ENCODE assay signal across 8 cellular contexts in the genomic region with DNA sequence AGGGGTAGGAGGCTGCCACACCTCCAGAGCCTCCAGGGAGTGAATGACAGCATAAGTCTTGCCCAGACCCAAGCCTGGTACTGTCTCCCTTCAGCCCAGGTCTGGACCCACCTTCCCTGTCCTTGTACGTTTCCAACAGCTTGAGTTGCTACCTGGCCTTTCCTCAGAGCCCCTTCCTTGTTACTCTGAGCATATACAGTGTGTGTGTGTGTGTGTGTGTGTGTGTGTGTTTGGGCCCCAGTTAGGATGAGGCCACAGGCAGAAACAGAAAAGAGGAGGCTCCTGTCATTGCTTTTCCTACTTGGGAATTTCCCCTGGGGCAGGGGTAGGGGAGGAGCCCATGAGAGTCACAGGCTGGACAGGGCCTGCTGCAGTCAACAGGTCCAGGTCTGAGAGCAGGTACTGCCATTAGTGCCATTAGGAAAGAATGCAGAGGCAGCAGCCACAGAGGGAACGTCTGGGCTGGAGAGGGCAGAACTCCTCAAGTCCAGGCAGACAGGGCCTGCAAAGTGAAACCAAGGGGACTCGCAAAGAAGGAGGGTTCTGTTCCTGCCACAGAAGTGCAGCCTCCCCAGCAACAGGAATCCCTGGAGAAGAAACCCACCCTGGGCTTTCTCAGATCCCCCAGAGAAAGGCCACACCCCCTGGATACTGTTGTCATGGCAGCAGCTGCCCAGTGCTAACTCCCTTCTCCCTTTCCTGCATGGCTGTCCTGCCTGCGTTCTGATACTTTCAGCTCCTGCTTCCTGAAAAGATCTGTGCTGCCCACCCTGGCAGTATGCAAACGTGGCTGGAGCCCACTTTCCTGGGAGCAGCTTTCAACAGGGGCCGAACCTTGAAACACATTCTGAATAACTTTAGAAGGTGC. TPM values are rescaled to one million over a fixed set of nuclear protein-coding genes. Genes with fewer than 3 reads are reported as not detected.
DNase-seq lines count a peak whose midpoint lies in the region; FAIRE-seq and TF ChIP-seq lines count a peak whose summit lies in the region.
"Not testable (repeated sequence)": the region's sequence is repeated elsewhere in the genome, so short reads cannot be mapped to it uniquely, and the experiment has no call there.

No MANE protein-coding gene starts in this region.

- POLR2A ChIA-PET in SK-N-SH (lab: Yijun Ruan, JAX) (interaction anchor here (1.4 kb wide), 1 partner anchor 8 kb away, joined by 7 read pairs; no protein-coding TSS in a partner anchor), H1 (lab: Charles Lee; ENCODE audit: partially characterized antibody) (interaction anchor here (2.3 kb wide), 1 partner anchor 9 kb away, joined by 7 read pairs; a partner anchor contains a TSS)

- not testable (repeated sequence) for H3K9me3 Mint-ChIP-seq in Calu3 (ENCODE audit: low read depth, unreplicated experiment)

- H3K27ac Mint-ChIP-seq in Calu3 (ENCODE audit: unreplicated experiment) = peak overlapping the region; percentile 39

- H2BK120ac ChIP-seq in H1 (replicated peaks; ENCODE audit: low read depth, low read length); neuronal stem cell (ENCODE audit: low read depth, low read length): not testable (repeated sequence)

- TF ChIP-seq CTCF in Calu3 (IDR thresholded peaks at IDR 0.05; ENCODE audit: unreplicated experiment); SK-N-SH (IDR thresholded peaks at IDR 0.05); H1 (IDR thresholded peaks at IDR 0.05; ENCODE audit: control extremely low read depth in 1 of 3, insufficient read depth in 1 of 3, low read depth in 1 of 3, low read length in 3 of 3); thyroid gland (IDR thresholded peaks at IDR 0.05): not testable (repeated sequence)

- H3K27ac ChIP-seq in SK-N-SH (ENCODE audit: low read depth in 2 of 2, low read length in 1 of 2) = peak overlapping the region in 1 of 2 experiments; percentile 67; a peak in 3 of 4 replicates
- H3K27ac ChIP-seq in H1 (ENCODE audit: low read depth, low read length); thyroid gland: not testable (repeated sequence)
- peak overlapping the region; percentile 56 for H3K27ac ChIP-seq in neuronal stem cell (replicated peaks; ENCODE audit: low read length)

- not testable (repeated sequence) for H3K79me2 ChIP-seq in SK-N-SH (ENCODE audit: insufficient read depth); H1 (ENCODE audit: control insufficient read depth in 1 of 2, insufficient read depth in 2 of 2, low read length in 2 of 2)

- peaks cover 27% of the 10 kb centered on the region for H3K4me1 Mint-ChIP-seq in Calu3 (ENCODE audit: low read depth, unreplicated experiment)

- not testable (repeated sequence) for DNase-seq in Calu3
- DNase-seq in HT1080 (ENCODE audit: low read depth) (peak; percentile 7), NCI-H2196 treated with DMSO at 0.1 percent for 48 hours (lab: John Stamatoyannopoulos, UW; ENCODE audit: unreplicated experiment) (peak; percentile 4), SK-N-SH (peak; percentile 39), H1 (ENCODE audit: low read depth in 1 of 2, low spot score in 2 of 2) (peak in 1 of 2 experiments; percentile 67), islet precursor cell (peak; percentile 97), neuronal stem cell (ENCODE audit: low spot score) (peak; percentile 45), thyroid gland (peak; percentile 11 to 20)

- not testable (repeated sequence) for H2AK5ac ChIP-seq in H1 (ENCODE audit: low read depth, low read length); neuronal stem cell (ENCODE audit: low read depth, low read length)

- WGBS in SK-N-SH (ENCODE audit: low lambda C conversion rate) = 21% methylated on average over 5 of the region's 6 CpGs
- WGBS in H1 (ENCODE audit: extremely low coverage in 1 of 2, insufficient coverage in 1 of 2, insufficient read length in 1 of 2, insufficient replicate concordance in 2 of 2, low coverage in 1 of 2, low lambda C conversion rate in 2 of 2, missing lambda C conversion rate in 1 of 2), 2 experiments = 46% methylated on average over 4 of the region's 6 CpGs; no CpG with 5 or more reads in 1 of the 2 experiments
- WGBS in neuronal stem cell (ENCODE audit: extremely low coverage in 2 of 2, insufficient read length in 2 of 2, insufficient replicate concordance in 1 of 2), 2 donors = no CpG with 5 or more reads among the region's 6 CpGs
- WGBS in thyroid gland, 2 donors = 60 to 64% methylated on average over 3 to 4 of the region's 6 CpGs

- peak; percentile 78 for FAIRE-seq in H1 (lab: Jason Lieb, UNC)

- H2BK12ac ChIP-seq in H1 (ENCODE audit: low read depth, low read length); neuronal stem cell (ENCODE audit: low read length): not testable (repeated sequence)

- not testable (repeated sequence) for H3F3A ChIP-seq in SK-N-SH (replicated peaks; ENCODE audit: insufficient read depth)

- not testable (repeated sequence) for BruUV-seq in Calu3 (replicated peaks; lab: Mats Ljungman, UMichigan)

- TF ChIP-seq POLR2A in H1 (IDR thresholded peaks at IDR 0.05; ENCODE audit: control extremely low read depth in 1 of 2, low read depth in 2 of 2, low read length in 2 of 2); thyroid gland (IDR thresholded peaks at IDR 0.05): not testable (repeated sequence)

- H4K91ac ChIP-seq in H1 (replicated peaks; ENCODE audit: insufficient read length, low read length); neuronal stem cell (ENCODE audit: low read depth, low read length, poor library complexity): not testable (repeated sequence)

- not testable (repeated sequence) for H4K20me1 ChIP-seq in SK-N-SH (ENCODE audit: insufficient read depth); H1 (replicated peaks in 1 of 2; ENCODE audit: control insufficient read depth in 1 of 2, insufficient read depth in 2 of 2, low read length in 2 of 2)

- not testable (repeated sequence) for TF ChIP-seq RAD21 in SK-N-SH (IDR thresholded peaks at IDR 0.05; ENCODE audit: low read length); H1 (IDR thresholded peaks at IDR 0.05 in 1 of 2, conservative IDR thresholded peaks at IDR 0.05 in 1 of 2; ENCODE audit: low read depth in 2 of 2, low read length in 2 of 2)

- H3K9me3 ChIP-seq in SK-N-SH; H1 (ENCODE audit: insufficient read depth in 2 of 2, low read depth in 1 of 2, low read length in 1 of 2); neuronal stem cell (replicated peaks in 1 of 2; ENCODE audit: control insufficient read depth in 2 of 2, insufficient read depth in 1 of 2, low read depth in 1 of 2, low read length in 2 of 2); thyroid gland: not testable (repeated sequence)

- not testable (repeated sequence) for H3K9ac ChIP-seq in SK-N-SH; H1 (replicated peaks in 1 of 4; ENCODE audit: extremely low read depth in 1 of 4, low read depth in 3 of 4, low read length in 3 of 4); neuronal stem cell (ENCODE audit: low read depth, low read length, poor library complexity)

- not testable (repeated sequence) for H3K79me1 ChIP-seq in H1 (ENCODE audit: low read depth, low read length); neuronal stem cell (ENCODE audit: low read depth, low read length)

- H3K36me3 Mint-ChIP-seq in Calu3 (ENCODE audit: insufficient read depth, unreplicated experiment) = not testable (repeated sequence)

- CTCF ChIA-PET in Calu3 (lab: Charles Lee); H1 (lab: Charles Lee; ENCODE audit: partially characterized antibody): not testable (repeated sequence)
- CTCF ChIA-PET in SK-N-SH (lab: Yijun Ruan, JAX) = interaction anchor here (1.3 to 1.7 kb wide), 2 partner anchors 9 kb away, joined by 6 read pairs; no protein-coding TSS in a partner anchor

- H3K56ac ChIP-seq in H1 (replicated peaks; ENCODE audit: insufficient read length, low read depth, low read length) = not testable (repeated sequence)

- TF ChIP-seq EP300 in SK-N-SH (IDR thresholded peaks at IDR 0.05; ENCODE audit: borderline replicate concordance in 1 of 2, low read depth in 1 of 2, low read length in 1 of 2); H1 (IDR thresholded peaks at IDR 0.05; ENCODE audit: borderline replicate concordance in 1 of 2, low read depth in 2 of 2, low read length in 2 of 2): not testable (repeated sequence)

- H3K4ac ChIP-seq in H1 (replicated peaks; ENCODE audit: insufficient read length, low read depth, low read length); neuronal stem cell (ENCODE audit: low read length): not testable (repeated sequence)

- not testable (repeated sequence) for H3K27me3 Mint-ChIP-seq in Calu3 (ENCODE audit: unreplicated experiment)

- H3K4me1 ChIP-seq in SK-N-SH (ENCODE audit: control insufficient read depth in 1 of 2, insufficient read depth in 2 of 2, low read depth in 1 of 2, low read length in 1 of 2); H1 (replicated peaks in 1 of 4; ENCODE audit: control insufficient read depth in 3 of 4, insufficient read depth in 4 of 4, low read length in 3 of 4); neuronal stem cell (ENCODE audit: control insufficient read depth in 2 of 2, insufficient read depth in 1 of 2, low read depth in 1 of 2, low read length in 2 of 2); thyroid gland: not testable (repeated sequence)

- not testable (repeated sequence) for H3K23ac ChIP-seq in H1 (ENCODE audit: insufficient read length); neuronal stem cell (ENCODE audit: low read depth, low read length, poor library complexity)

- H2BK5ac ChIP-seq in H1 (ENCODE audit: low read depth, low read length); neuronal stem cell (ENCODE audit: low read length): not testable (repeated sequence)

- H3K4me2 ChIP-seq in SK-N-SH (peak overlapping the region; percentile 46), neuronal stem cell (ENCODE audit: insufficient read depth, low read length, poor library complexity, severe bottlenecking) (peak overlapping the region; percentile 25)
- not testable (repeated sequence) for H3K4me2 ChIP-seq in H1 (ENCODE audit: insufficient read depth in 1 of 2, low read depth in 2 of 2, low read length in 2 of 2)

- not testable (repeated sequence) for H2BK15ac ChIP-seq in H1 (ENCODE audit: low read length); neuronal stem cell (ENCODE audit: low read length)

- H2AFZ ChIP-seq in SK-N-SH (ENCODE audit: low read depth) (peak overlapping the region; percentile 82; the same call in 1 of the 2 replicates), neuronal stem cell (ENCODE audit: low read length) (peak overlapping the region; percentile 68)
- H2AFZ ChIP-seq in H1 (ENCODE audit: low read length) = not testable (repeated sequence)

- not testable (repeated sequence) for H3K4me3 ChIP-seq in SK-N-SH (ENCODE audit: low read depth in 2 of 2, low read length in 1 of 2); H1 (ENCODE audit: extremely low read depth in 1 of 4, insufficient read depth in 2 of 4, low read depth in 3 of 4, low read length in 4 of 4); neuronal stem cell (ENCODE audit: low read length in 2 of 2); thyroid gland (replicated peaks in 1 of 3)

- not testable (repeated sequence) for H3K27me3 ChIP-seq in SK-N-SH (ENCODE audit: insufficient read depth); H1 (replicated peaks in 1 of 4; ENCODE audit: control insufficient read depth in 3 of 4, extremely low read depth in 1 of 4, insufficient read depth in 3 of 4, low read length in 3 of 4); neuronal stem cell (ENCODE audit: control insufficient read depth in 3 of 3, insufficient read depth in 3 of 3, low read depth in 1 of 3, low read length in 3 of 3); thyroid gland

- not testable (repeated sequence) for H2BK20ac ChIP-seq in H1 (ENCODE audit: low read length)

- intact Hi-C loops in Calu3 (cut with micrococcal nuclease; ENCODE audit: unreplicated experiment); thyroid gland (cut with DNase I): not testable (repeated sequence)

- not testable (repeated sequence) for H4K5ac ChIP-seq in H1 (ENCODE audit: insufficient read length, low read depth, low read length)

- not testable (repeated sequence) for H3K9me2 ChIP-seq in SK-N-SH

- H3K18ac ChIP-seq in H1 (ENCODE audit: extremely low read depth, low read length); neuronal stem cell (ENCODE audit: low read length): not testable (repeated sequence)

- not testable (repeated sequence) for H3K36me3 ChIP-seq in SK-N-SH (replicated peaks in 1 of 2; ENCODE audit: control insufficient read depth in 1 of 2, insufficient read depth in 2 of 2, low read length in 1 of 2); H1 (ENCODE audit: control insufficient read depth in 2 of 4, insufficient read depth in 4 of 4, low read length in 3 of 4); neuronal stem cell (replicated peaks in 1 of 2; ENCODE audit: control insufficient read depth in 2 of 2, insufficient read depth in 2 of 2, low read length in 2 of 2); thyroid gland

- not testable (repeated sequence) for H3K23me2 ChIP-seq in H1 (ENCODE audit: low read depth, low read length)

- H4K8ac ChIP-seq in H1 (ENCODE audit: extremely low read depth, insufficient read depth, low read length); neuronal stem cell (ENCODE audit: low read depth, low read length): not testable (repeated sequence)

- not testable (repeated sequence) for H3K14ac ChIP-seq in H1 (ENCODE audit: insufficient read length); neuronal stem cell (ENCODE audit: low read length)

- H3K4me3 Mint-ChIP-seq in Calu3 (ENCODE audit: low read depth, unreplicated experiment) = not testable (repeated sequence)

RNA-seq across cellular contexts. Expression of a gene that starts 9.9 kb away (rescaled TPM):
- total RNA-seq in Calu3 (2022) (16.4 and 17.1 TPM in 2 replicates), thyroid gland (10 to 100 TPM; 58.2 to 79.0 (median 65.5) TPM)
- total RNA-seq in HT1080 (2014; rRNA removed; shearing (Covaris generic)) = 21.9 and 33.4 TPM in 2 replicates
- polyA plus RNA-seq in HT1080 (2015; cell fraction: cytosol; rRNA removed) = 20.1 and 24.3 TPM in 2 replicates
- 22.4 and 22.7 TPM in 2 replicates for polyA plus RNA-seq in HT1080 (2015; cell fraction: nucleus; rRNA removed)
- polyA plus RNA-seq in SK-N-SH (2012; rRNA removed) (22.1 and 27.9 TPM in 2 replicates), H1 (2011; rRNA removed) (3.0 and 4.1 TPM in 2 replicates)
- 29.4 and 33.1 TPM in 2 replicates for polyA plus RNA-seq in SK-N-SH (2012; cell fraction: cytosol; rRNA removed)
- polyA plus RNA-seq in SK-N-SH (2012; cell fraction: nucleus; rRNA removed) = 34.1 and 41.4 TPM in 2 replicates
- 3.9 TPM in 2 replicates for total RNA-seq in H1 (2021; fragmentation: NEBNext Ultra II Directional; extraction: Animal tissue kit (Norgen Biotek cat#: 25700))
- 5.7 TPM for polyA plus RNA-seq in H1 (2011; cell fraction: cytosol; rRNA removed)
- 3.2 TPM for polyA plus RNA-seq in H1 (2011; cell fraction: nucleus; rRNA removed)
- 2.4 to 3.7 TPM (median 3.3 TPM) in 4 replicates for polyA plus RNA-seq in H1 (2012, experiment 1 of 2)
- 1.8 TPM for polyA plus RNA-seq in H1 (2012, experiment 2 of 2)
- 5.6 TPM for polyA plus RNA-seq in H1 (2013, experiment 1 of 2)
- 5.4 TPM for polyA plus RNA-seq in H1 (2013, experiment 2 of 2)
- polyA minus RNA-seq in H1 (2011; rRNA and poly(A)+ RNA removed) = 0.95 and 1.3 TPM in 2 replicates
- polyA minus RNA-seq in H1 (2011; cell fraction: cytosol; rRNA and poly(A)+ RNA removed) = not detected
- polyA minus RNA-seq in H1 (2011; cell fraction: nucleus; rRNA and poly(A)+ RNA removed) = 1.7 TPM
- polyA plus RNA-seq in neuronal stem cell (2013, experiment 1 of 2) = 12.9 TPM
- polyA plus RNA-seq in neuronal stem cell (2013, experiment 2 of 2) = 13.6 TPM

RNA-seq across cellular contexts. Expression of a gene that starts 30.9 kb away (rescaled TPM):
- total RNA-seq in Calu3 (2022) = 9.1 TPM in 2 replicates
- total RNA-seq in HT1080 (2014; rRNA removed; shearing (Covaris generic)) = 14.3 and 17.1 TPM in 2 replicates
- 30.9 and 38.9 TPM in 2 replicates for polyA plus RNA-seq in HT1080 (2015; cell fraction: cytosol; rRNA removed)
- polyA plus RNA-seq in HT1080 (2015; cell fraction: nucleus; rRNA removed) = 9.0 and 11.9 TPM in 2 replicates
- 20.6 and 26.7 TPM in 2 replicates for polyA plus RNA-seq in SK-N-SH (2012; rRNA removed)
- polyA plus RNA-seq in SK-N-SH (2012; cell fraction: cytosol; rRNA removed) = 34.8 and 52.4 TPM in 2 replicates
- polyA plus RNA-seq in SK-N-SH (2012; cell fraction: nucleus; rRNA removed) = 6.4 TPM in 2 replicates
- 12.0 and 12.9 TPM in 2 replicates for total RNA-seq in H1 (2021; fragmentation: NEBNext Ultra II Directional; extraction: Animal tissue kit (Norgen Biotek cat#: 25700))
- polyA plus RNA-seq in H1 (2011; rRNA removed) = 3.5 and 4.4 TPM in 2 replicates
- polyA plus RNA-seq in H1 (2011; cell fraction: cytosol; rRNA removed) = 9.6 TPM
- polyA plus RNA-seq in H1 (2011; cell fraction: nucleus; rRNA removed) = 1.9 TPM
- 19.2 to 29.2 TPM (median 26.0 TPM) in 4 replicates for polyA plus RNA-seq in H1 (2012, experiment 1 of 2)
- polyA plus RNA-seq in H1 (2012, experiment 2 of 2) = 9.1 TPM
- polyA plus RNA-seq in H1 (2013, experiment 1 of 2) = 17.9 TPM
- 17.6 TPM for polyA plus RNA-seq in H1 (2013, experiment 2 of 2)
- 0.46 and 1.1 TPM in 2 replicates for polyA minus RNA-seq in H1 (2011; rRNA and poly(A)+ RNA removed)
- polyA minus RNA-seq in H1 (2011; cell fraction: cytosol; rRNA and poly(A)+ RNA removed) = 3.5 TPM
- polyA minus RNA-seq in H1 (2011; cell fraction: nucleus; rRNA and poly(A)+ RNA removed) = 1.4 TPM
- 26.0 TPM for polyA plus RNA-seq in neuronal stem cell (2013, experiment 1 of 2)
- polyA plus RNA-seq in neuronal stem cell (2013, experiment 2 of 2) = 25.9 TPM
- total RNA-seq in thyroid gland = 10 to 100 TPM; 38.1 to 61.1 (median 43.7) TPM

RNA-seq across cellular contexts. Expression of a gene that starts 47.8 kb away (rescaled TPM):
- total RNA-seq in Calu3 (2022) (388 and 438 TPM in 2 replicates), thyroid gland (100 to 1,000 TPM; 273 to 382 (median 361) TPM)
- total RNA-seq in HT1080 (2014; rRNA removed; shearing (Covaris generic)) = 397 and 471 TPM in 2 replicates
- 455 and 600 TPM in 2 replicates for polyA plus RNA-seq in HT1080 (2015; cell fraction: cytosol; rRNA removed)
- 722 and 851 TPM in 2 replicates for polyA plus RNA-seq in HT1080 (2015; cell fraction: nucleus; rRNA removed)
- polyA plus RNA-seq in SK-N-SH (2012; rRNA removed) (221 and 363 TPM in 2 replicates), H1 (2011; rRNA removed) (113 and 235 TPM in 2 replicates)
- polyA plus RNA-seq in SK-N-SH (2012; cell fraction: cytosol; rRNA removed) = 371 and 379 TPM in 2 replicates
- polyA plus RNA-seq in SK-N-SH (2012; cell fraction: nucleus; rRNA removed) = 134 and 267 TPM in 2 replicates
- 340 and 373 TPM in 2 replicates for total RNA-seq in H1 (2021; fragmentation: NEBNext Ultra II Directional; extraction: Animal tissue kit (Norgen Biotek cat#: 25700))
- 343 TPM for polyA plus RNA-seq in H1 (2011; cell fraction: cytosol; rRNA removed)
- polyA plus RNA-seq in H1 (2011; cell fraction: nucleus; rRNA removed) = 67.1 TPM
- 291 to 524 TPM (median 325 TPM) in 4 replicates for polyA plus RNA-seq in H1 (2012, experiment 1 of 2)
- 71.1 TPM for polyA plus RNA-seq in H1 (2012, experiment 2 of 2)
- polyA plus RNA-seq in H1 (2013, experiment 1 of 2) = 225 TPM
- 232 TPM for polyA plus RNA-seq in H1 (2013, experiment 2 of 2)
- polyA minus RNA-seq in H1 (2011; rRNA and poly(A)+ RNA removed) = 122 and 150 TPM in 2 replicates
- polyA minus RNA-seq in H1 (2011; cell fraction: cytosol; rRNA and poly(A)+ RNA removed) = 96.4 TPM
- 69.0 TPM for polyA minus RNA-seq in H1 (2011; cell fraction: nucleus; rRNA and poly(A)+ RNA removed)
- polyA plus RNA-seq in neuronal stem cell (2013, experiment 1 of 2) = 399 TPM
- polyA plus RNA-seq in neuronal stem cell (2013, experiment 2 of 2) = 411 TPM

RNA-seq across cellular contexts. Expression of a gene that starts 53.4 kb away (rescaled TPM):
- total RNA-seq in Calu3 (2022) (57.6 and 68.0 TPM in 2 replicates), thyroid gland (10 to 100 TPM; 72.0 to 91.8 (median 79.8) TPM)
- 30.0 and 33.0 TPM in 2 replicates for total RNA-seq in HT1080 (2014; rRNA removed; shearing (Covaris generic))
- polyA plus RNA-seq in HT1080 (2015; cell fraction: cytosol; rRNA removed) = 43.1 and 52.5 TPM in 2 replicates
- 28.1 and 32.5 TPM in 2 replicates for polyA plus RNA-seq in HT1080 (2015; cell fraction: nucleus; rRNA removed)
- polyA plus RNA-seq in SK-N-SH (2012; rRNA removed) (39.1 and 40.9 TPM in 2 replicates), H1 (2011; rRNA removed) (7.3 and 10.1 TPM in 2 replicates)
- 51.1 and 77.7 TPM in 2 replicates for polyA plus RNA-seq in SK-N-SH (2012; cell fraction: cytosol; rRNA removed)
- 33.1 and 36.4 TPM in 2 replicates for polyA plus RNA-seq in SK-N-SH (2012; cell fraction: nucleus; rRNA removed)
- total RNA-seq in H1 (2021; fragmentation: NEBNext Ultra II Directional; extraction: Animal tissue kit (Norgen Biotek cat#: 25700)) = 51.3 and 53.0 TPM in 2 replicates
- 26.8 TPM for polyA plus RNA-seq in H1 (2011; cell fraction: cytosol; rRNA removed)
- 5.5 TPM for polyA plus RNA-seq in H1 (2011; cell fraction: nucleus; rRNA removed)
- 69.9 to 83.8 TPM (median 80.4 TPM) in 4 replicates for polyA plus RNA-seq in H1 (2012, experiment 1 of 2)
- polyA plus RNA-seq in H1 (2012, experiment 2 of 2) = 17.4 TPM
- polyA plus RNA-seq in H1 (2013, experiment 1 of 2) = 73.7 TPM
- polyA plus RNA-seq in H1 (2013, experiment 2 of 2) = 73.3 TPM
- polyA minus RNA-seq in H1 (2011; rRNA and poly(A)+ RNA removed) = 4.1 and 5.2 TPM in 2 replicates
- 13.2 TPM for polyA minus RNA-seq in H1 (2011; cell fraction: cytosol; rRNA and poly(A)+ RNA removed)
- polyA minus RNA-seq in H1 (2011; cell fraction: nucleus; rRNA and poly(A)+ RNA removed) = 12.4 TPM
- polyA plus RNA-seq in neuronal stem cell (2013, experiment 1 of 2) = 81.0 TPM
- polyA plus RNA-seq in neuronal stem cell (2013, experiment 2 of 2) = 83.3 TPM
